8 cellular contexts compared by ENCODE assay signal in genomic region chr6:97215157-97215769, GRCh38.
A peak's percentile ranks its signal among the peaks of the same experiment; 100 is the strongest.
DNase-seq lines count a peak whose midpoint lies in the region; ATAC-seq, FAIRE-seq and TF ChIP-seq lines count a peak whose summit lies in the region.

No MANE protein-coding gene starts in this region.

- H3K9me3 ChIP-seq in SJCRH30 (replicated peaks) = no peaks in the 10 kb centered on the region

- DNase-seq in AG08395 (ENCODE audit: low spot score) (peak; percentile 77), H54 (ENCODE audit: insufficient read length, low spot score) (peak; percentile 2), SJCRH30 (peak; percentile 10 to 23), fibroblast of pulmonary artery (ENCODE audit: low read depth) (peak; percentile 77), pons (ENCODE audit: low spot score) (peak; percentile 87), OCI-M2 (lab: John Stamatoyannopoulos, UW; ENCODE audit: unreplicated experiment) (no peak)
- no peak for DNase-seq in activated effector memory CD4-positive, alpha-beta T cell treated with Interleukin-2 at 50 U/mL for 16 hours

- H3K4me1 ChIP-seq in SJCRH30 = no peaks in the 10 kb centered on the region

- H3K36me3 ChIP-seq in SJCRH30 = peaks cover 20% of the 10 kb centered on the region

- no peak for ATAC-seq in HG02623 (IDR thresholded peaks at IDR 0.05; ENCODE audit: unreplicated experiment)

- H3K4me3 ChIP-seq in SJCRH30 (no peak overlapping the region), fibroblast of pulmonary artery (replicated peaks; ENCODE audit: low read depth, low read length) (no peak overlapping the region)

- no peak overlapping the region for H3K27ac ChIP-seq in SJCRH30

- peak; percentile 38 for FAIRE-seq in H54 (lab: Jason Lieb, UNC)

- TF ChIP-seq CTCF in fibroblast of pulmonary artery (IDR thresholded peaks at IDR 0.05; ENCODE audit: low read length, missing control alignments) = peak; percentile 73

- no peak for TF ChIP-seq POLR2A in H54 (IDR thresholded peaks at IDR 0.05; ENCODE audit: low read depth, low read length)

- H3K27me3 ChIP-seq in SJCRH30 = no peaks in the 10 kb centered on the region

Comparison
In these comparisons a context has a peak if more than half of its experiments do, and no peak if none do; other contexts are left out.
1. DNase-seq: peak in AG08395 (single experiment), H54 (single experiment), SJCRH30 (2 of 2), fibroblast of pulmonary artery (single experiment) and pons (single experiment); none in OCI-M2 (single experiment) and activated effector memory CD4-positive, alpha-beta T cell treated with Interleukin-2 at 50 U/mL for 16 hours (single experiment).